In genomic region chr14:75831455-75831854, GRCh38 we compare ENCODE assay signal across 8 cellular contexts.
DNase-seq lines count a peak whose midpoint lies in the region; ATAC-seq and TF ChIP-seq lines count a peak whose summit lies in the region.

No MANE protein-coding gene starts in this region.

- no peaks in the 10 kb centered on the region for H3K9me3 ChIP-seq in suprapubic skin

- H3K4me3 ChIP-seq in suprapubic skin: no peak overlapping the region
- no peak overlapping the region for H3K4me3 ChIP-seq in coronary artery

- peaks cover 12% of the 10 kb centered on the region for H3K4me1 ChIP-seq in suprapubic skin

- WGBS in suprapubic skin: 41% methylated on average over 5 of the region's 5 CpGs

- TF ChIP-seq CTCF in suprapubic skin (IDR thresholded peaks at IDR 0.05) (no peak), coronary artery (IDR thresholded peaks at IDR 0.05) (no peak)

- H3K36me3 ChIP-seq in suprapubic skin: peaks cover 4% of the 10 kb centered on the region

- TF ChIP-seq EP300 in suprapubic skin (IDR thresholded peaks at IDR 0.05): no peak

- no peak for TF ChIP-seq POLR2A in suprapubic skin (IDR thresholded peaks at IDR 0.05)

- DNase-seq in DMS53 (lab: John Stamatoyannopoulos, UW): peak; percentile 92
- DNase-seq in NCI-H748 (lab: John Stamatoyannopoulos, UW; ENCODE audit: unreplicated experiment): peak; percentile 91
- peak; percentile 19 for DNase-seq in activated effector memory CD4-positive, alpha-beta T cell treated with Interleukin-2 at 50 U/mL for 16 hours
- DNase-seq in islet precursor cell: peak; percentile 71
- peak; percentile 69 to 78 for DNase-seq in suprapubic skin (ENCODE audit: low spot score in 2 of 2)
- DNase-seq in coronary artery (ENCODE audit: low spot score): no peak

- no peak for ATAC-seq in GM19395 (IDR thresholded peaks at IDR 0.05; ENCODE audit: unreplicated experiment)
- ATAC-seq in GM18520 (IDR thresholded peaks at IDR 0.05; ENCODE audit: unreplicated experiment): no peak

- H3K27me3 ChIP-seq in suprapubic skin: no peaks in the 10 kb centered on the region

- peak overlapping the region; percentile 52 for H3K27ac ChIP-seq in suprapubic skin
- peak overlapping the region in 1 of 2 donors; percentile 18 for H3K27ac ChIP-seq in coronary artery
